ENCODE assay signal across 8 cellular contexts in genomic region chr10:104328916-104329710, GRCh38. TPM values are rescaled to one million over a fixed set of nuclear protein-coding genes. Genes with fewer than 3 reads are reported as not detected.
DNase-seq lines count a peak whose midpoint lies in the region; ATAC-seq and TF ChIP-seq lines count a peak whose summit lies in the region.

No MANE protein-coding gene starts in this region.

- WGBS in lung, 2 donors, result 16 to 21% methylated on average over 15 of the region's 15 CpGs

- peaks cover 58 to 79% of the 10 kb centered on the region in 2 donors for H3K4me1 ChIP-seq in lung (ENCODE audit: control insufficient read depth in 2 of 2, insufficient read depth in 2 of 2, low read length in 2 of 2)

- no peaks in the 10 kb centered on the region for H3K9me3 ChIP-seq in lung (ENCODE audit: control insufficient read depth in 2 of 2, insufficient read depth in 1 of 2, low read length in 1 of 2)

- H3K27ac ChIP-seq in lung (ENCODE audit: low read depth in 1 of 2, low read length in 1 of 2), result peak overlapping the region; percentile 83 to 94

- TF ChIP-seq CTCF in lung (IDR thresholded peaks at IDR 0.05; ENCODE audit: control extremely low read depth, extremely low read depth), result no peak

- peaks cover 0 to under 1% of the 10 kb centered on the region in 2 donors for H3K36me3 ChIP-seq in lung (ENCODE audit: control insufficient read depth in 2 of 2, insufficient read depth in 2 of 2, low read length in 2 of 2)

- DNase-seq in AML-193 (lab: John Stamatoyannopoulos, UW) (peak; percentile 54 to 76), LHCN-M2 (ENCODE audit: low read depth) (peak; percentile 91), lung (ENCODE audit: low spot score) (no peak), OCI-M2 (lab: John Stamatoyannopoulos, UW; ENCODE audit: unreplicated experiment) (no peak)
- peak; percentile 45 for DNase-seq in activated CD4-positive, alpha-beta T cell treated with anti-CD3 and anti-CD28 coated beads for 1 hour
- peak; percentile 78 for DNase-seq in central memory CD4-positive, alpha-beta T cell
- DNase-seq in stimulated activated CD4-positive, alpha-beta T cell treated with anti-CD3 and anti-CD28 coated beads, TNF-alpha, amount 100 ng/mL, for 24 hours (ENCODE audit: low read depth in 3 of 3), result peak; percentile 55 to 73 (median 70)

- H3K27me3 ChIP-seq in lung (ENCODE audit: control insufficient read depth, insufficient read depth), result no peaks in the 10 kb centered on the region

- H3K4me3 ChIP-seq in lung, result no peak overlapping the region

- ATAC-seq in GM21576 (IDR thresholded peaks at IDR 0.05; ENCODE audit: unreplicated experiment) (peak; percentile 38), lung (ENCODE audit: insufficient read depth, low FRiP score) (peak; percentile 34)

RNA-seq across cellular contexts. Expression of gene ITPRIP, which starts 9.2 kb away (rescaled TPM):
- total RNA-seq in LHCN-M2 (2014; rRNA removed) (20.0 and 26.6 TPM in 2 replicates), lung (10 to 100 TPM; 23.8 to 36.0 TPM)
- 9.1 TPM for polyA plus RNA-seq in LHCN-M2 (2012)
- polyA plus RNA-seq in lung, result 10 to 100 TPM; 21.7 to 44.7 TPM

RNA-seq across cellular contexts. Expression of gene CFAP58, which starts 24.5 kb away (rescaled TPM):
- total RNA-seq in LHCN-M2 (2014; rRNA removed), result 1.4 TPM in 2 replicates
- polyA plus RNA-seq in LHCN-M2 (2012), result 0.24 TPM
- total RNA-seq in lung, result 1 to 10 TPM; 5.0 to 5.4 TPM
- polyA plus RNA-seq in lung, result 1 to 10 TPM; 1.4 to 2.2 TPM

Comparison
In these comparisons a context has a peak if more than half of its experiments do, and no peak if none do; other contexts are left out.
1. DNase-seq: peak in AML-193 (2 of 2), LHCN-M2 (single experiment), activated CD4-positive, alpha-beta T cell treated with anti-CD3 and anti-CD28 coated beads for 1 hour (single experiment), central memory CD4-positive, alpha-beta T cell (single experiment) and stimulated activated CD4-positive, alpha-beta T cell treated with anti-CD3 and anti-CD28 coated beads, TNF-alpha, amount 100 ng/mL, for 24 hours (3 of 3); none in lung (single experiment) and OCI-M2 (single experiment).